10 cellular contexts compared by ENCODE assay signal in genomic region chr2:212520340-212520739, GRCh38. TPM values are rescaled to one million over a fixed set of nuclear protein-coding genes. Genes with fewer than 3 reads are reported as not detected.
A peak's percentile ranks its signal among the peaks of the same experiment; 100 is the strongest.
DNase-seq lines count a peak whose midpoint lies in the region; ATAC-seq and TF ChIP-seq lines count a peak whose summit lies in the region.
"Had no signal": no experiment of that assay in that cellular context is flagged by ENCODE, and none has a peak within 500 bp of the region (broad histone marks: within the 10 kb centered on the region; RNA-seq: fewer than 3 reads in every experiment).

No MANE protein-coding gene starts in this region.

- no peaks in the 10 kb centered on the region for H3K9me3 Mint-ChIP-seq in activated naive CD8-positive, alpha-beta T cell treated with anti-CD3 and anti-CD28 coated beads for 36 hours
- H3K9me3 Mint-ChIP-seq: activated naive CD4-positive, alpha-beta T cell treated with anti-CD3 and anti-CD28 coated beads for 36 hours had no signal

- in situ Hi-C loops in HAP-1 (cut with MboI; ENCODE audit: low sequenced_read_pairs), result no loop called here
- in situ Hi-C loops in transverse colon (cut with MboI; ENCODE audit: low pct_ligation_motif_present in 1 of 4, low pct_unique_long_range_greater_than_20kb in 1 of 4, low sequenced_read_pairs in 3 of 4), result no loop called here

- DNase-seq in COLO829 (ENCODE audit: low spot score) (peak; percentile 8), HAP-1 (ENCODE audit: low spot score in 2 of 2) (peak; percentile 15 to 27), RWPE2 (ENCODE audit: low spot score) (no peak), kidney epithelial cell (ENCODE audit: low read depth) (no peak), transverse colon (no peak), NCI-H1436 treated with DMSO at 0.1 percent for 48 hours (lab: John Stamatoyannopoulos, UW) (no peak)
- DNase-seq in activated naive CD8-positive, alpha-beta T cell treated with anti-CD3 and anti-CD28 coated beads for 36 hours, result no peak
- DNase-seq: activated naive CD4-positive, alpha-beta T cell treated with anti-CD3 and anti-CD28 coated beads for 36 hours; heart right ventricle had no signal

- no peaks in the 10 kb centered on the region for H3K4me1 Mint-ChIP-seq in activated naive CD8-positive, alpha-beta T cell treated with anti-CD3 and anti-CD28 coated beads for 36 hours

- H3K4me1 ChIP-seq in HAP-1 (no peaks in the 10 kb centered on the region), RWPE2 (ENCODE audit: insufficient read depth, poor library complexity, severe bottlenecking) (no peaks in the 10 kb centered on the region), transverse colon (no peaks in the 10 kb centered on the region)

- no peaks in the 10 kb centered on the region for H3K27me3 Mint-ChIP-seq in activated naive CD8-positive, alpha-beta T cell treated with anti-CD3 and anti-CD28 coated beads for 36 hours

- ATAC-seq in RWPE2 (ENCODE audit: low read depth) (peak; percentile 61; the same call in 1 of the 3 replicates), GM19397 (IDR thresholded peaks at IDR 0.05; ENCODE audit: unreplicated experiment) (no peak)
- ATAC-seq: heart right ventricle had no signal

- no peak overlapping the region for H3K27ac Mint-ChIP-seq in activated naive CD8-positive, alpha-beta T cell treated with anti-CD3 and anti-CD28 coated beads for 36 hours
- H3K27ac Mint-ChIP-seq: activated naive CD4-positive, alpha-beta T cell treated with anti-CD3 and anti-CD28 coated beads for 36 hours had no signal

- no peak overlapping the region for H3K4me3 ChIP-seq in HAP-1
- H3K4me3 ChIP-seq in RWPE2 (ENCODE audit: severe bottlenecking), result no peak overlapping the region
- no peak overlapping the region for H3K4me3 ChIP-seq in kidney epithelial cell (ENCODE audit: low read depth, low read length)
- no peak overlapping the region for H3K4me3 ChIP-seq in transverse colon
- H3K4me3 ChIP-seq: heart right ventricle had no signal

- no peaks in the 10 kb centered on the region for H3K36me3 ChIP-seq in HAP-1 (replicated peaks)
- H3K36me3 ChIP-seq in RWPE2 (ENCODE audit: low read depth), result no peaks in the 10 kb centered on the region
- H3K36me3 ChIP-seq in kidney epithelial cell (ENCODE audit: control insufficient read depth, insufficient read depth, low read length), result no peaks in the 10 kb centered on the region
- H3K36me3 ChIP-seq in transverse colon, result no peaks in the 10 kb centered on the region
- H3K36me3 ChIP-seq: heart right ventricle had no signal

- TF ChIP-seq CTCF in RWPE2 (IDR thresholded peaks at IDR 0.05; ENCODE audit: poor library complexity, severe bottlenecking) (peak; percentile 56), kidney epithelial cell (IDR thresholded peaks at IDR 0.05; ENCODE audit: insufficient read depth, low read length, poor library complexity, severe bottlenecking) (peak; percentile 57), transverse colon (IDR thresholded peaks at IDR 0.05) (no peak)

- TF ChIP-seq POLR2A in transverse colon (IDR thresholded peaks at IDR 0.05), result no peak

- H3K27ac ChIP-seq in RWPE2 (ENCODE audit: poor library complexity, severe bottlenecking) (no peak overlapping the region), transverse colon (no peak overlapping the region)
- H3K27ac ChIP-seq: heart right ventricle had no signal

- no peaks in the 10 kb centered on the region for H3K36me3 Mint-ChIP-seq in activated naive CD8-positive, alpha-beta T cell treated with anti-CD3 and anti-CD28 coated beads for 36 hours

- H3K9me3 ChIP-seq in HAP-1 (no peaks in the 10 kb centered on the region), RWPE2 (ENCODE audit: severe bottlenecking) (no peaks in the 10 kb centered on the region), transverse colon (no peaks in the 10 kb centered on the region)
- H3K9me3 ChIP-seq: heart right ventricle had no signal

- H3K27me3 ChIP-seq in HAP-1 (ENCODE audit: low read depth) (no peaks in the 10 kb centered on the region; the same call in 1 of the 2 replicates), RWPE2 (ENCODE audit: insufficient read depth, poor library complexity, severe bottlenecking) (peaks cover 11% of the 10 kb centered on the region), kidney epithelial cell (ENCODE audit: control insufficient read depth, insufficient read depth, low read length) (no peaks in the 10 kb centered on the region), transverse colon (no peaks in the 10 kb centered on the region)
- H3K27me3 ChIP-seq: heart right ventricle had no signal

- intact Hi-C loops in transverse colon (cut with DNase I; ENCODE audit: low total_unique reads), result no loop called here

- no peak overlapping the region for H3K4me3 Mint-ChIP-seq in activated naive CD8-positive, alpha-beta T cell treated with anti-CD3 and anti-CD28 coated beads for 36 hours
- H3K4me3 Mint-ChIP-seq: activated naive CD4-positive, alpha-beta T cell treated with anti-CD3 and anti-CD28 coated beads for 36 hours had no signal

- no peak for TF ChIP-seq EP300 in transverse colon (IDR thresholded peaks at IDR 0.05; ENCODE audit: low read depth)

- WGBS in transverse colon (ENCODE audit: low coverage in 1 of 2), 2 donors, result 39 to 51% methylated on average over 2 of the region's 2 CpGs

RNA-seq across cellular contexts. Expression of gene ERBB4, which starts 18.3 kb away (rescaled TPM):
- total RNA-seq in kidney epithelial cell, result 2.6 and 2.7 TPM in 2 replicates
- total RNA-seq in transverse colon, result 10 to 100 TPM in 1 of 4 donors, under 1 TPM in 2, not detected in 1; 0.16 to 12.7 (median 0.27) TPM
- total RNA-seq in activated naive CD8-positive, alpha-beta T cell treated with anti-CD3 and anti-CD28 coated beads for 36 hours, result not detected
- total RNA-seq: activated naive CD4-positive, alpha-beta T cell treated with anti-CD3 and anti-CD28 coated beads for 36 hours had no signal

Comparison
In these comparisons a context has a peak if more than half of its experiments do, and no peak if none do; other contexts are left out.
1. DNase-seq: peak in COLO829 (single experiment) and HAP-1 (2 of 2); none in RWPE2 (single experiment), kidney epithelial cell (single experiment), transverse colon (single experiment), activated naive CD8-positive, alpha-beta T cell treated with anti-CD3 and anti-CD28 coated beads for 36 hours (single experiment) and NCI-H1436 treated with DMSO at 0.1 percent for 48 hours (single experiment).
2. CTCF ChIP-seq: peak in RWPE2 (single experiment) and kidney epithelial cell (single experiment); none in transverse colon (0 of 5).